In the genomic region with DNA sequence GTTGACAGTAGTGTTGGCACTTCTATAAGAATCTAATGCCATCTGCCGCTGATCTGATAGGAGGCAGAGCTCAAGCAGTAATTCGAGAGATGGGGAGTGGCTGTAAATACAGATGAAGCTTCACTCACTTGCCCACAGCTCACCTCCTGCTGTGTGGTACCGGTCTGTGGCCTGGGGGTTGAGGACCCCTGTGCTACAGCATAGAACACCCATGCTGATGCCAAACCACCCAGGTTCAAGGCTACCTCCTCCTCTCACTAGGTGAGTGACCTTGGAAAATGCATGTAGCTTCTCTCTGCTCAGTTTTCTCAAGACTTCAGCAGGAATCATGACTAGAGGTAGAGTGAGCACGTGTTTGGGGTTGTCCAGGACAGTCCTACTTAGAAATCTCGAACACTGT, we compare ENCODE assay signal across 16 cellular contexts.
A peak's percentile ranks its signal among the peaks of the same experiment; 100 is the strongest.
DNase-seq lines count a peak whose midpoint lies in the region; TF ChIP-seq lines count a peak whose summit lies in the region.
"Had no signal": no experiment of that assay in that cellular context is flagged by ENCODE, and none has a peak within 500 bp of the region (broad histone marks: within the 10 kb centered on the region; RNA-seq: fewer than 3 reads in every experiment).

No MANE protein-coding gene starts in this region.

- no peak overlapping the region for H3K27ac ChIP-seq in esophagus muscularis mucosa (replicated peaks in 1 of 4)
- H3K27ac ChIP-seq: BLaER1 had no signal

- H3K36me3 ChIP-seq in esophagus muscularis mucosa = no peaks in the 10 kb centered on the region
- H3K36me3 ChIP-seq: BLaER1, HAP-1 had no signal

- 83% methylated on average over 5 of the region's 5 CpGs for WGBS in esophagus muscularis mucosa

- H3K9me3 ChIP-seq in esophagus muscularis mucosa = no peaks in the 10 kb centered on the region
- H3K9me3 ChIP-seq: BLaER1, Caco-2, HAP-1 had no signal

- TF ChIP-seq CTCF in esophagus muscularis mucosa (IDR thresholded peaks at IDR 0.05) = no peak

- no peak overlapping the region for H3K4me3 ChIP-seq in esophagus muscularis mucosa
- H3K4me3 ChIP-seq: BLaER1, HAP-1 had no signal

- peaks cover 0 to 8% (median 0%) of the 10 kb centered on the region in 4 donors for H3K27me3 ChIP-seq in esophagus muscularis mucosa
- H3K27me3 ChIP-seq: BLaER1 had no signal

- no peak for TF ChIP-seq POLR2A in esophagus muscularis mucosa (IDR thresholded peaks at IDR 0.05; ENCODE audit: low read depth)

- H3K4me1 ChIP-seq in esophagus muscularis mucosa = no peaks in the 10 kb centered on the region
- H3K4me1 ChIP-seq: Caco-2 had no signal

- intact Hi-C loops in esophagus muscularis mucosa (cut with DNase I) = no loop called here

- TF ChIP-seq EP300 in esophagus muscularis mucosa (IDR thresholded peaks at IDR 0.05) = no peak

- peak; percentile 32 for DNase-seq in NCI-H510A treated with DMSO at 0.1 percent for 48 hours (lab: John Stamatoyannopoulos, UW)
- DNase-seq in NCI-H510A (lab: John Stamatoyannopoulos, UW) = no peak
- peak; percentile 75 for DNase-seq in NCI-H1694 (lab: John Stamatoyannopoulos, UW)
- DNase-seq in NCI-H524 (lab: John Stamatoyannopoulos, UW) = peak; percentile 61 to 81
- peak; percentile 55 for DNase-seq in esophagus muscularis mucosa (ENCODE audit: extremely low spot score)
- DNase-seq in stimulated activated CD4-positive, alpha-beta T cell treated with anti-CD3 and anti-CD28 coated beads, Interleukin-2, amount 100 ng/mL, for 24 hours = no peak
- DNase-seq in GDM1 (lab: John Stamatoyannopoulos, UW) = no peak
- no peak for DNase-seq in NCI-H1092 treated with DMSO at 0.1 percent for 48 hours (lab: John Stamatoyannopoulos, UW)
- DNase-seq: 8988T; AML-193; Caco-2; CD8-positive, alpha-beta memory T cell; DMS79; GOT3 had no signal

Comparison
In these comparisons a context has a peak if more than half of its experiments do, and no peak if none do; other contexts are left out.
1. DNase-seq: peak in NCI-H510A treated with DMSO at 0.1 percent for 48 hours (single experiment), NCI-H1694 (single experiment), NCI-H524 (2 of 2) and esophagus muscularis mucosa (single experiment); none in NCI-H510A (single experiment), stimulated activated CD4-positive, alpha-beta T cell treated with anti-CD3 and anti-CD28 coated beads, Interleukin-2, amount 100 ng/mL, for 24 hours (0 of 2), GDM1 (single experiment) and NCI-H1092 treated with DMSO at 0.1 percent for 48 hours (single experiment).